2 cellular contexts compared by ENCODE assay signal in the genomic region with DNA sequence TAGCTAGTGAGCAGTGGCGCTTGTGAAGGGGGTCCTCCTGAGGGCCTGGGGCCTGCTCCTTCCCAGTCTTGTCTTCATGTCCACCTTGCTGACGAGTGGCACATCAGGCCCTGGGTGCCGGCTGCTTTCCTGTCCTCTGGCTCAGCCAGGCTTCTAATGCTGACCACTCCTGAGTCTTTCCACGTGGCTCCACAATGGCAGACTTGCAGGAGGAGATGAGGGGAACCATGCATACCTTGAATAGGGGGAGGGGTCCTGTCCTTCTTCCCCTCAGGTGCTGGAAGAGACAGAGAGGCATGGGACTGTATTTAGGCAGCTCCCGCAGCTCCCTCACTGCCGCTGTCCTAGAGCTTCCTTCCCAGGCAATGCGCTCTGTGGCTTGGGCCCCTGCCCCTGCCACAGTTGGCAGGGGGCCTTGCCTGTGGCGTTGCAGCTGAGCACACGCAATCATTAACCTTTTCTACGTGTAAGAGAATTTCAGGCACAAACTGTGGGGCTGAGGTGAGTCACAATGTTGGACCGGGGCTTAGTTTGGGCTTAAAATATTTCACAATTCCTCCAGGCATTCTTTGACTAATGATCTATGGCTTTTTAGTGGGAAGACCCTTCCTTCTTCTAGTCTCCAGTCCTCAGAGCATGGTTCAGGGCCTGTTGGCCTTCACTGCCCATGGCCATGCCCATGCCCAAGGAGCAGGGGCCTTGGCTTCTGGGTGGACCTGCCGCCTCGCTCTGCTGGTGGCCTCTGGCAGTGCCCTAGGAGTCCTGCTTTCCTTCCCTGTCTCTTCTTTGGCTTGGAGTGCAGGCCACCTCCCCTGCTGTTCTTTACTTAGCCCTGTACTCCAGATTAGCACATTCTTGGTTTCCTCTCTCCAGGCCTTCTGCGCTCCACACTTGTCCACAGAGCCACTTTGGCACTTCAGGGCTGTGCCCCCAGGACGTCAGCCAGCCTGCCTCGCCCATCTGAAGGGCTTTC.
TF ChIP-seq lines count a peak whose summit lies in the region.

No MANE protein-coding gene starts in this region.

TF ChIP-seq in liver, 16 proteins besides CTCF, POLR2A, EP300 and RAD21:
- TF ChIP-seq, protein P1, sequence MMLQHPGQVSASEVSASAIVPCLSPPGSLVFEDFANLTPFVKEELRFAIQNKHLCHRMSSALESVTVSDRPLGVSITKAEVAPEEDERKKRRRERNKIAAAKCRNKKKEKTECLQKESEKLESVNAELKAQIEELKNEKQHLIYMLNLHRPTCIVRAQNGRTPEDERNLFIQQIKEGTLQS (IDR thresholded peaks at IDR 0.05): peak; percentile 92
- peak in 1 of 2 donors; percentile 49 for TF ChIP-seq EGR1 (IDR thresholded peaks at IDR 0.05; ENCODE audit: low read depth in 2 of 2)
- TF ChIP-seq TAF1 (conservative IDR thresholded peaks at IDR 0.05): no peak
- peak; percentile 69 to 80 for TF ChIP-seq HNF4A (conservative IDR thresholded peaks at IDR 0.05)
- peak in 1 of 2 donors; percentile 30 for TF ChIP-seq GABPA (IDR thresholded peaks at IDR 0.05 in 1 of 2, conservative IDR thresholded peaks at IDR 0.05 in 1 of 2)
- TF ChIP-seq JUND (IDR thresholded peaks at IDR 0.05): peak; percentile 95 to 97
- peak; percentile 83 for TF ChIP-seq SP1 (IDR thresholded peaks at IDR 0.05)
- TF ChIP-seq, protein P2, sequence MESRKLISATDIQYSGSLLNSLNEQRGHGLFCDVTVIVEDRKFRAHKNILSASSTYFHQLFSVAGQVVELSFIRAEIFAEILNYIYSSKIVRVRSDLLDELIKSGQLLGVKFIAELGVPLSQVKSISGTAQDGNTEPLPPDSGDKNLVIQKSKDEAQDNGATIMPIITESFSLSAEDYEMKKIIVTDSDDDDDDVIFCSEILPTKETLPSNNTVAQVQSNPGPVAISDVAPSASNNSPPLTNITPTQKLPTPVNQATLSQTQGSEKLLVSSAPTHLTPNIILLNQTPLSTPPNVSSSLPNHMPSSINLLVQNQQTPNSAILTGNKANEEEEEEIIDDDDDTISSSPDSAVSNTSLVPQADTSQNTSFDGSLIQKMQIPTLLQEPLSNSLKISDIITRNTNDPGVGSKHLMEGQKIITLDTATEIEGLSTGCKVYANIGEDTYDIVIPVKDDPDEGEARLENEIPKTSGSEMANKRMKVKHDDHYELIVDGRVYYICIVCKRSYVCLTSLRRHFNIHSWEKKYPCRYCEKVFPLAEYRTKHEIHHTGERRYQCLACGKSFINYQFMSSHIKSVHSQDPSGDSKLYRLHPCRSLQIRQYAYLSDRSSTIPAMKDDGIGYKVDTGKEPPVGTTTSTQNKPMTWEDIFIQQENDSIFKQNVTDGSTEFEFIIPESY (IDR thresholded peaks at IDR 0.05): peak; percentile 62
- TF ChIP-seq FOXA1 (IDR thresholded peaks at IDR 0.05): no peak
- TF ChIP-seq HNF4G (IDR thresholded peaks at IDR 0.05): no peak
- peak; percentile 76 for TF ChIP-seq YY1 (IDR thresholded peaks at IDR 0.05)
- TF ChIP-seq, protein P3, sequence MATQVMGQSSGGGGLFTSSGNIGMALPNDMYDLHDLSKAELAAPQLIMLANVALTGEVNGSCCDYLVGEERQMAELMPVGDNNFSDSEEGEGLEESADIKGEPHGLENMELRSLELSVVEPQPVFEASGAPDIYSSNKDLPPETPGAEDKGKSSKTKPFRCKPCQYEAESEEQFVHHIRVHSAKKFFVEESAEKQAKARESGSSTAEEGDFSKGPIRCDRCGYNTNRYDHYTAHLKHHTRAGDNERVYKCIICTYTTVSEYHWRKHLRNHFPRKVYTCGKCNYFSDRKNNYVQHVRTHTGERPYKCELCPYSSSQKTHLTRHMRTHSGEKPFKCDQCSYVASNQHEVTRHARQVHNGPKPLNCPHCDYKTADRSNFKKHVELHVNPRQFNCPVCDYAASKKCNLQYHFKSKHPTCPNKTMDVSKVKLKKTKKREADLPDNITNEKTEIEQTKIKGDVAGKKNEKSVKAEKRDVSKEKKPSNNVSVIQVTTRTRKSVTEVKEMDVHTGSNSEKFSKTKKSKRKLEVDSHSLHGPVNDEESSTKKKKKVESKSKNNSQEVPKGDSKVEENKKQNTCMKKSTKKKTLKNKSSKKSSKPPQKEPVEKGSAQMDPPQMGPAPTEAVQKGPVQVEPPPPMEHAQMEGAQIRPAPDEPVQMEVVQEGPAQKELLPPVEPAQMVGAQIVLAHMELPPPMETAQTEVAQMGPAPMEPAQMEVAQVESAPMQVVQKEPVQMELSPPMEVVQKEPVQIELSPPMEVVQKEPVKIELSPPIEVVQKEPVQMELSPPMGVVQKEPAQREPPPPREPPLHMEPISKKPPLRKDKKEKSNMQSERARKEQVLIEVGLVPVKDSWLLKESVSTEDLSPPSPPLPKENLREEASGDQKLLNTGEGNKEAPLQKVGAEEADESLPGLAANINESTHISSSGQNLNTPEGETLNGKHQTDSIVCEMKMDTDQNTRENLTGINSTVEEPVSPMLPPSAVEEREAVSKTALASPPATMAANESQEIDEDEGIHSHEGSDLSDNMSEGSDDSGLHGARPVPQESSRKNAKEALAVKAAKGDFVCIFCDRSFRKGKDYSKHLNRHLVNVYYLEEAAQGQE (IDR thresholded peaks at IDR 0.05): peak; percentile 68
- no peak for TF ChIP-seq NR2F2 (IDR thresholded peaks at IDR 0.05)
- TF ChIP-seq, protein P4, sequence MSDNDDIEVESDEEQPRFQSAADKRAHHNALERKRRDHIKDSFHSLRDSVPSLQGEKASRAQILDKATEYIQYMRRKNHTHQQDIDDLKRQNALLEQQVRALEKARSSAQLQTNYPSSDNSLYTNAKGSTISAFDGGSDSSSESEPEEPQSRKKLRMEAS (IDR thresholded peaks at IDR 0.05): peak; percentile 77
- no peak for TF ChIP-seq FOXA2 (IDR thresholded peaks at IDR 0.05)
- peak; percentile 83 to 93 for TF ChIP-seq RXRA (IDR thresholded peaks at IDR 0.05)

TF ChIP-seq in HepG2, 621 proteins besides CTCF, POLR2A, EP300 and RAD21:
- TF ChIP-seq, protein P5, sequence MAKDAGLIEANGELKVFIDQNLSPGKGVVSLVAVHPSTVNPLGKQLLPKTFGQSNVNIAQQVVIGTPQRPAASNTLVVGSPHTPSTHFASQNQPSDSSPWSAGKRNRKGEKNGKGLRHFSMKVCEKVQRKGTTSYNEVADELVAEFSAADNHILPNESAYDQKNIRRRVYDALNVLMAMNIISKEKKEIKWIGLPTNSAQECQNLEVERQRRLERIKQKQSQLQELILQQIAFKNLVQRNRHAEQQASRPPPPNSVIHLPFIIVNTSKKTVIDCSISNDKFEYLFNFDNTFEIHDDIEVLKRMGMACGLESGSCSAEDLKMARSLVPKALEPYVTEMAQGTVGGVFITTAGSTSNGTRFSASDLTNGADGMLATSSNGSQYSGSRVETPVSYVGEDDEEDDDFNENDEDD (CRISPR knock-in tag; IDR thresholded peaks at IDR 0.05; ENCODE audit: borderline replicate concordance): no peak
- TF ChIP-seq SPEN (CRISPR knock-in tag; IDR thresholded peaks at IDR 0.05; ENCODE audit: low read depth) (no peak), AGO1 (IDR thresholded peaks at IDR 0.05; ENCODE audit: low read depth, low read length, poor library complexity, severe bottlenecking) (no peak), SP1 (IDR thresholded peaks at IDR 0.05) (no peak), SP1 (CRISPR knock-in tag; IDR thresholded peaks at IDR 0.05) (no peak), ZSCAN29 (CRISPR knock-in tag; conservative IDR thresholded peaks at IDR 0.05) (no peak), ZNF121 (CRISPR knock-in tag; IDR thresholded peaks at IDR 0.05) (no peak), ZNF614 (CRISPR knock-in tag; IDR thresholded peaks at IDR 0.05; ENCODE audit: borderline replicate concordance) (no peak), ZNF432 (CRISPR knock-in tag; IDR thresholded peaks at IDR 0.05; ENCODE audit: borderline replicate concordance) (no peak), ASH2L (IDR thresholded peaks at IDR 0.05; ENCODE audit: insufficient read length, low read depth, low read length) (no peak), GPN1 (CRISPR knock-in tag; IDR thresholded peaks at IDR 0.05; ENCODE audit: borderline replicate concordance) (no peak), NFRKB (IDR thresholded peaks at IDR 0.05) (no peak)
- TF ChIP-seq, protein P6, sequence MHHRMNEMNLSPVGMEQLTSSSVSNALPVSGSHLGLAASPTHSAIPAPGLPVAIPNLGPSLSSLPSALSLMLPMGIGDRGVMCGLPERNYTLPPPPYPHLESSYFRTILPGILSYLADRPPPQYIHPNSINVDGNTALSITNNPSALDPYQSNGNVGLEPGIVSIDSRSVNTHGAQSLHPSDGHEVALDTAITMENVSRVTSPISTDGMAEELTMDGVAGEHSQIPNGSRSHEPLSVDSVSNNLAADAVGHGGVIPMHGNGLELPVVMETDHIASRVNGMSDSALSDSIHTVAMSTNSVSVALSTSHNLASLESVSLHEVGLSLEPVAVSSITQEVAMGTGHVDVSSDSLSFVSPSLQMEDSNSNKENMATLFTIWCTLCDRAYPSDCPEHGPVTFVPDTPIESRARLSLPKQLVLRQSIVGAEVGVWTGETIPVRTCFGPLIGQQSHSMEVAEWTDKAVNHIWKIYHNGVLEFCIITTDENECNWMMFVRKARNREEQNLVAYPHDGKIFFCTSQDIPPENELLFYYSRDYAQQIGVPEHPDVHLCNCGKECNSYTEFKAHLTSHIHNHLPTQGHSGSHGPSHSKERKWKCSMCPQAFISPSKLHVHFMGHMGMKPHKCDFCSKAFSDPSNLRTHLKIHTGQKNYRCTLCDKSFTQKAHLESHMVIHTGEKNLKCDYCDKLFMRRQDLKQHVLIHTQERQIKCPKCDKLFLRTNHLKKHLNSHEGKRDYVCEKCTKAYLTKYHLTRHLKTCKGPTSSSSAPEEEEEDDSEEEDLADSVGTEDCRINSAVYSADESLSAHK (CRISPR knock-in tag; IDR thresholded peaks at IDR 0.05; ENCODE audit: borderline replicate concordance): no peak
- TF ChIP-seq, protein P7, sequence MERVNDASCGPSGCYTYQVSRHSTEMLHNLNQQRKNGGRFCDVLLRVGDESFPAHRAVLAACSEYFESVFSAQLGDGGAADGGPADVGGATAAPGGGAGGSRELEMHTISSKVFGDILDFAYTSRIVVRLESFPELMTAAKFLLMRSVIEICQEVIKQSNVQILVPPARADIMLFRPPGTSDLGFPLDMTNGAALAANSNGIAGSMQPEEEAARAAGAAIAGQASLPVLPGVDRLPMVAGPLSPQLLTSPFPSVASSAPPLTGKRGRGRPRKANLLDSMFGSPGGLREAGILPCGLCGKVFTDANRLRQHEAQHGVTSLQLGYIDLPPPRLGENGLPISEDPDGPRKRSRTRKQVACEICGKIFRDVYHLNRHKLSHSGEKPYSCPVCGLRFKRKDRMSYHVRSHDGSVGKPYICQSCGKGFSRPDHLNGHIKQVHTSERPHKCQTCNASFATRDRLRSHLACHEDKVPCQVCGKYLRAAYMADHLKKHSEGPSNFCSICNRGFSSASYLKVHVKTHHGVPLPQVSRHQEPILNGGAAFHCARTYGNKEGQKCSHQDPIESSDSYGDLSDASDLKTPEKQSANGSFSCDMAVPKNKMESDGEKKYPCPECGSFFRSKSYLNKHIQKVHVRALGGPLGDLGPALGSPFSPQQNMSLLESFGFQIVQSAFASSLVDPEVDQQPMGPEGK (CRISPR knock-in tag; IDR thresholded peaks at IDR 0.05): no peak
- TF ChIP-seq, protein P8, sequence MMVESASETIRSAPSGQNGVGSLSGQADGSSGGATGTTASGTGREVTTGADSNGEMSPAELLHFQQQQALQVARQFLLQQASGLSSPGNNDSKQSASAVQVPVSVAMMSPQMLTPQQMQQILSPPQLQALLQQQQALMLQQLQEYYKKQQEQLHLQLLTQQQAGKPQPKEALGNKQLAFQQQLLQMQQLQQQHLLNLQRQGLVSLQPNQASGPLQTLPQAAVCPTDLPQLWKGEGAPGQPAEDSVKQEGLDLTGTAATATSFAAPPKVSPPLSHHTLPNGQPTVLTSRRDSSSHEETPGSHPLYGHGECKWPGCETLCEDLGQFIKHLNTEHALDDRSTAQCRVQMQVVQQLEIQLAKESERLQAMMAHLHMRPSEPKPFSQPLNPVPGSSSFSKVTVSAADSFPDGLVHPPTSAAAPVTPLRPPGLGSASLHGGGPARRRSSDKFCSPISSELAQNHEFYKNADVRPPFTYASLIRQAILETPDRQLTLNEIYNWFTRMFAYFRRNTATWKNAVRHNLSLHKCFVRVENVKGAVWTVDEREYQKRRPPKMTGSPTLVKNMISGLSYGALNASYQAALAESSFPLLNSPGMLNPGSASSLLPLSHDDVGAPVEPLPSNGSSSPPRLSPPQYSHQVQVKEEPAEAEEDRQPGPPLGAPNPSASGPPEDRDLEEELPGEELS (CRISPR knock-in tag; IDR thresholded peaks at IDR 0.05): no peak
- TF ChIP-seq, protein P9, sequence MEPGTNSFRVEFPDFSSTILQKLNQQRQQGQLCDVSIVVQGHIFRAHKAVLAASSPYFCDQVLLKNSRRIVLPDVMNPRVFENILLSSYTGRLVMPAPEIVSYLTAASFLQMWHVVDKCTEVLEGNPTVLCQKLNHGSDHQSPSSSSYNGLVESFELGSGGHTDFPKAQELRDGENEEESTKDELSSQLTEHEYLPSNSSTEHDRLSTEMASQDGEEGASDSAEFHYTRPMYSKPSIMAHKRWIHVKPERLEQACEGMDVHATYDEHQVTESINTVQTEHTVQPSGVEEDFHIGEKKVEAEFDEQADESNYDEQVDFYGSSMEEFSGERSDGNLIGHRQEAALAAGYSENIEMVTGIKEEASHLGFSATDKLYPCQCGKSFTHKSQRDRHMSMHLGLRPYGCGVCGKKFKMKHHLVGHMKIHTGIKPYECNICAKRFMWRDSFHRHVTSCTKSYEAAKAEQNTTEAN (CRISPR knock-in tag; conservative IDR thresholded peaks at IDR 0.05): no peak
- TF ChIP-seq, protein P10, sequence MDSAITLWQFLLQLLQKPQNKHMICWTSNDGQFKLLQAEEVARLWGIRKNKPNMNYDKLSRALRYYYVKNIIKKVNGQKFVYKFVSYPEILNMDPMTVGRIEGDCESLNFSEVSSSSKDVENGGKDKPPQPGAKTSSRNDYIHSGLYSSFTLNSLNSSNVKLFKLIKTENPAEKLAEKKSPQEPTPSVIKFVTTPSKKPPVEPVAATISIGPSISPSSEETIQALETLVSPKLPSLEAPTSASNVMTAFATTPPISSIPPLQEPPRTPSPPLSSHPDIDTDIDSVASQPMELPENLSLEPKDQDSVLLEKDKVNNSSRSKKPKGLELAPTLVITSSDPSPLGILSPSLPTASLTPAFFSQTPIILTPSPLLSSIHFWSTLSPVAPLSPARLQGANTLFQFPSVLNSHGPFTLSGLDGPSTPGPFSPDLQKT (CRISPR knock-in tag; IDR thresholded peaks at IDR 0.05; ENCODE audit: borderline replicate concordance): no peak
